Comparison of ENCODE assay signal across 1 cellular context in genomic region chr1:248481686-248482579, GRCh38.
TF ChIP-seq lines count a peak whose summit lies in the region.

No MANE protein-coding gene starts in this region.

TF ChIP-seq in GM12878, 131 proteins besides CTCF, POLR2A, EP300 and RAD21:
- TF ChIP-seq, protein P1, sequence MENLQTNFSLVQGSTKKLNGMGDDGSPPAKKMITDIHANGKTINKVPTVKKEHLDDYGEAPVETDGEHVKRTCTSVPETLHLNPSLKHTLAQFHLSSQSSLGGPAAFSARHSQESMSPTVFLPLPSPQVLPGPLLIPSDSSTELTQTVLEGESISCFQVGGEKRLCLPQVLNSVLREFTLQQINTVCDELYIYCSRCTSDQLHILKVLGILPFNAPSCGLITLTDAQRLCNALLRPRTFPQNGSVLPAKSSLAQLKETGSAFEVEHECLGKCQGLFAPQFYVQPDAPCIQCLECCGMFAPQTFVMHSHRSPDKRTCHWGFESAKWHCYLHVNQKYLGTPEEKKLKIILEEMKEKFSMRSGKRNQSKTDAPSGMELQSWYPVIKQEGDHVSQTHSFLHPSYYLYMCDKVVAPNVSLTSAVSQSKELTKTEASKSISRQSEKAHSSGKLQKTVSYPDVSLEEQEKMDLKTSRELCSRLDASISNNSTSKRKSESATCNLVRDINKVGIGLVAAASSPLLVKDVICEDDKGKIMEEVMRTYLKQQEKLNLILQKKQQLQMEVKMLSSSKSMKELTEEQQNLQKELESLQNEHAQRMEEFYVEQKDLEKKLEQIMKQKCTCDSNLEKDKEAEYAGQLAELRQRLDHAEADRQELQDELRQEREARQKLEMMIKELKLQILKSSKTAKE (IDR thresholded peaks at IDR 0.05; ENCODE audit: low read depth, poor library complexity, severe bottlenecking): peak; percentile 84
- TF ChIP-seq ATF7 (IDR thresholded peaks at IDR 0.05; ENCODE audit: low read depth) (0 out of 2 replicates have a peak, but pooled peaks have one; percentile 29), ZNF687 (IDR thresholded peaks at IDR 0.05) (peak; percentile 68), RUNX3 (IDR thresholded peaks at IDR 0.05; ENCODE audit: low read length) (peak; percentile 25; the same call in 1 of the 2 replicates), ETV6 (conservative IDR thresholded peaks at IDR 0.05 in 1 of 2, IDR thresholded peaks at IDR 0.05 in 1 of 2; ENCODE audit: borderline replicate concordance in 1 of 2, low read depth in 1 of 2) (0 out of 4 replicates have a peak, but pooled peaks of 1 of the 2 experiments have one; percentile 40), SMARCA5 (IDR thresholded peaks at IDR 0.05) (0 out of 2 replicates have a peak, but pooled peaks have one; percentile 45), POLR2AphosphoS5 (IDR thresholded peaks at IDR 0.05; ENCODE audit: low read length) (0 out of 2 replicates have a peak, but pooled peaks have one; percentile 28), PML (IDR thresholded peaks at IDR 0.05; ENCODE audit: low read length) (0 out of 2 replicates have a peak, but pooled peaks have one; percentile 36), CBX5 (IDR thresholded peaks at IDR 0.05; ENCODE audit: low read depth) (0 out of 2 replicates have a peak, but pooled peaks have one; percentile 43), NFIC (IDR thresholded peaks at IDR 0.05; ENCODE audit: low read depth, low read length) (peak; percentile 22; the same call in 1 of the 2 replicates), SMAD5 (IDR thresholded peaks at IDR 0.05; ENCODE audit: low read depth) (peak; percentile 37; the same call in 1 of the 2 replicates)
- TF ChIP-seq, protein P2, sequence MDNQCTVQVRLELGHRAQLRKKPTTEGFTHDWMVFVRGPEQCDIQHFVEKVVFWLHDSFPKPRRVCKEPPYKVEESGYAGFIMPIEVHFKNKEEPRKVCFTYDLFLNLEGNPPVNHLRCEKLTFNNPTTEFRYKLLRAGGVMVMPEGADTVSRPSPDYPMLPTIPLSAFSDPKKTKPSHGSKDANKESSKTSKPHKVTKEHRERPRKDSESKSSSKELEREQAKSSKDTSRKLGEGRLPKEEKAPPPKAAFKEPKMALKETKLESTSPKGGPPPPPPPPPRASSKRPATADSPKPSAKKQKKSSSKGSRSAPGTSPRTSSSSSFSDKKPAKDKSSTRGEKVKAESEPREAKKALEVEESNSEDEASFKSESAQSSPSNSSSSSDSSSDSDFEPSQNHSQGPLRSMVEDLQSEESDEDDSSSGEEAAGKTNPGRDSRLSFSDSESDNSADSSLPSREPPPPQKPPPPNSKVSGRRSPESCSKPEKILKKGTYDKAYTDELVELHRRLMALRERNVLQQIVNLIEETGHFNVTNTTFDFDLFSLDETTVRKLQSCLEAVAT (IDR thresholded peaks at IDR 0.05): peak; percentile 35; the same call in 1 of the 2 replicates
- TF ChIP-seq, protein P3, sequence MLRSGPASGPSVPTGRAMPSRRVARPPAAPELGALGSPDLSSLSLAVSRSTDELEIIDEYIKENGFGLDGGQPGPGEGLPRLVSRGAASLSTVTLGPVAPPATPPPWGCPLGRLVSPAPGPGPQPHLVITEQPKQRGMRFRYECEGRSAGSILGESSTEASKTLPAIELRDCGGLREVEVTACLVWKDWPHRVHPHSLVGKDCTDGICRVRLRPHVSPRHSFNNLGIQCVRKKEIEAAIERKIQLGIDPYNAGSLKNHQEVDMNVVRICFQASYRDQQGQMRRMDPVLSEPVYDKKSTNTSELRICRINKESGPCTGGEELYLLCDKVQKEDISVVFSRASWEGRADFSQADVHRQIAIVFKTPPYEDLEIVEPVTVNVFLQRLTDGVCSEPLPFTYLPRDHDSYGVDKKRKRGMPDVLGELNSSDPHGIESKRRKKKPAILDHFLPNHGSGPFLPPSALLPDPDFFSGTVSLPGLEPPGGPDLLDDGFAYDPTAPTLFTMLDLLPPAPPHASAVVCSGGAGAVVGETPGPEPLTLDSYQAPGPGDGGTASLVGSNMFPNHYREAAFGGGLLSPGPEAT (IDR thresholded peaks at IDR 0.05; ENCODE audit: low read depth): 0 out of 2 replicates have a peak, but pooled peaks have one; percentile 11
